Comparison of ENCODE assay signal across 11 cellular contexts in the genomic region with DNA sequence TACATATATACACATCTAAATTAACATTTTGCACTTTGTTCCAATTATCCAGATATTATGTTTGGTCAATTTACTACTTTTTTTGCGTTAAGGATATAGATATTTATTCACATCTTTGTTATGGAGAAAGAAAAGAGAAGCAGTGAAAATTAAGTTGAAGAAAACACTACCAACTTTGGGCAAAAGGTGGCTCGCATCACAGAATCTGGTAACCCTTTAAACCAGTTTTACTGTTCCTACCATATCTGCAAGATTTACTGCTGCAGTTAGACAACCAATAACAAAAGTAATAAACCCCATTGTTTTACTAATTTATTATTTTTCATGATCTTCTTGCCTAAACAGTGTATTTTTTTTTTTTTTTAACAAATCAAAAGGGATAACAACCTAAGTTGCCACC.
"Had no signal": no experiment of that assay in that cellular context is flagged by ENCODE, and none has a peak within 500 bp of the region (broad histone marks: within the 10 kb centered on the region; RNA-seq: fewer than 3 reads in every experiment).

No MANE protein-coding gene starts in this region.

- H3K4me3 ChIP-seq: pancreas, tibial artery, vagina had no signal

- DNase-seq: activated CD4-positive, alpha-beta T cell treated with anti-CD3 and anti-CD28 coated beads for 4 hours; amniotic stem cell; glutamatergic neuron; pancreas; T1000; tibial artery had no signal

- H3K27me3 ChIP-seq: pancreas, tibial artery, vagina had no signal

- H3K4me3 Mint-ChIP-seq: brain had no signal

- H3K9me3 Mint-ChIP-seq: activated naive CD4-positive, alpha-beta T cell treated with anti-CD3 and anti-CD28 coated beads, Interleukin-2, amount 50 U/mL, for 72 hours; brain had no signal

- H3K9me3 ChIP-seq: pancreas, tibial artery, vagina had no signal

- ATAC-seq: activated naive CD4-positive, alpha-beta T cell treated with anti-CD3 and anti-CD28 coated beads, Interleukin-2, amount 50 U/mL, for 72 hours; left lobe of liver; pancreas had no signal

- H3K36me3 ChIP-seq: pancreas, vagina had no signal

- H3K4me1 ChIP-seq: pancreas, tibial artery had no signal

- H3K27ac Mint-ChIP-seq: activated naive CD4-positive, alpha-beta T cell treated with anti-CD3 and anti-CD28 coated beads, Interleukin-2, amount 50 U/mL, for 72 hours; brain had no signal

- H3K27ac ChIP-seq: pancreas, tibial artery, vagina, VCaP had no signal

- H3K27me3 Mint-ChIP-seq: brain had no signal
